1 cellular context compared by ENCODE assay signal in the genomic region with DNA sequence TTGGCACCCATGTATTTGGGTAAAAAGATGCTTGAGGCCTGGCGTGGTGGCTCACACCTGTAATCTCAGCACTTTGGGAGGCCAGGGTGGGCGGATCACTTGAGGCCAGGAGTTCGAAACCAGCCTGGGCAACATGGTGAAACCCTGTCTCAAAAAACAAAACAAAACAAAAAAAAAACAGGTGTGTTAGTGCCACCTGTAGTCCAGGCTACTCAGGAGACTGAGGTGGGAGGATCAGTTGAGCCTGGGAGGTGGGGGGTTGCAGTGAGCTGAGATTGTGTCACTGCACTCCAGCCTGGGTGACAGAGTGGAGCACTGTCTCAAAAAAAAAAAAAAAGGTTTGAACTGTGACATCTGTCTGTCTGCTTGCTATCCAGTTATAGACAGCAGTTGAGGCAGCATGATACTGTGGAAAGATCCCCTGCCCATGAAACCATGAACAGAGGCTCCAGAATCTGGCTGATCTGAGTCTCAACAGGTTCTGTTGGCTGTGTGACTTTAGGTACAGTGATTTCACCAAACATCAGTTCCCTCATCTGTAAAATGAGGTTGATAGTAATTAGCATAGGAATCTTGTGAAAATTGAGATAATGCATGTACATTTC.
TF ChIP-seq lines count a peak whose summit lies in the region.

No MANE protein-coding gene starts in this region.

TF ChIP-seq in IMR-90, 13 proteins besides CTCF, POLR2A, EP300 and RAD21:
- TF ChIP-seq FOS (IDR thresholded peaks at IDR 0.05; ENCODE audit: low read depth, low read length) = no peak
TF ChIP-seq in IMR-90: peak in this region for 0.
